Comparison of ENCODE assay signal across 11 cellular contexts in the genomic region with DNA sequence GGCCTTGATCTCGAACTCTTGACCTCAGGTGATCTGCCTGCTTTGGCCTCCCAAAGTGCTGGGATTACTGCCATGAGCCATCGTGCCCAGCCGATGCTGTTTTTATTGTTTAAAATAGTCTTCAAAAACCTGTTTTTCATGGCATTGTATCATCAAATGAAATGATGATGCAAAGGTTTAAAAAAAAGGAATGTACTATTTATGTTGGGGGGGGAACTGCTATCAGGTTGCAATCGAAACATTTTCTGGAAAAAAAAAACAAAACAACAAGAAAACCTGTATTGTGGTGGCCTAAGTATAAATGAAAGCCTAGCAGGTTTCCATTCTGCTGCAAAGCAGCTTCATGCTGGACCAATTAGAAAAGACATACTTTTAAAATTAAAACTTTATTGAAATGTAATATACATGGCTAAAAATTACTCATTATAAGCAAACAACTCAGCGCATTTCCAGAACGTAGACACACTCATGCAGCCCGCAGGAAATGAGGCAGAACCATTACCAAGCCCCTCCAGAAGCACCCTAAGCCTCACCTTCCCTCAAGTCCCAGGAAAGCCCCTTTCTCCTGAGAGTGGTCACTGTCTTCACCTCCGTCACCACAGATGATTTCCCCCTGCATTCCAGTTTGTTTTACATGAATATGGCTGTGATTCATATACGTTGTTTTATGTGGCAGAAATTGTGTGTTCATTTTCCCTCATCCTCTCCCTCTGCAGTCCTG. TPM values are rescaled to one million over a fixed set of nuclear protein-coding genes. Genes with fewer than 3 reads are reported as not detected.
DNase-seq lines count a peak whose midpoint lies in the region; ATAC-seq and TF ChIP-seq lines count a peak whose summit lies in the region.
"Had no signal": no experiment of that assay in that cellular context is flagged by ENCODE, and none has a peak within 500 bp of the region (broad histone marks: within the 10 kb centered on the region; RNA-seq: fewer than 3 reads in every experiment).

No MANE protein-coding gene starts in this region.

- no peak overlapping the region for H2BK120ac ChIP-seq in trophoblast cell (ENCODE audit: insufficient read depth, low read length, poor library complexity)

- BruUV-seq in PC-3 (replicated peaks; lab: Mats Ljungman, UMichigan), result no TSS peak

- peaks cover 6% of the 10 kb centered on the region; the same call in 1 of the 2 replicates for H3K36me3 ChIP-seq in PC-3 (ENCODE audit: low read depth, low read length)
- H3K36me3 ChIP-seq in trophoblast cell (ENCODE audit: control insufficient read depth in 1 of 2, insufficient read depth in 2 of 2, low read length in 2 of 2), result peaks cover 9 to 12% of the 10 kb centered on the region in 2 experiments
- H3K36me3 ChIP-seq in GM23248 (ENCODE audit: low read depth), result peaks cover 8% of the 10 kb centered on the region

- in situ Hi-C loops in GM23248 (cut with MboI), result loop anchor here (25.0 kb wide), 1 partner anchor 185 kb away; no protein-coding TSS in a partner anchor

- H3K27me3 ChIP-seq in PC-3 (ENCODE audit: low read length) (no peaks in the 10 kb centered on the region), trophoblast cell (ENCODE audit: insufficient read depth, low read length) (no peaks in the 10 kb centered on the region), GM23248 (replicated peaks; ENCODE audit: insufficient read depth) (no peaks in the 10 kb centered on the region)

- H3K4me1 Mint-ChIP-seq in T-helper 2 cell treated with Interferon-gamma antibody and Interleukin-4, amounts not matched to agents 5 μg/mL and 100 μg/mL, for 36 hours (ENCODE audit: low read depth), result peaks cover 27% of the 10 kb centered on the region
- peaks cover 42% of the 10 kb centered on the region for H3K4me1 Mint-ChIP-seq in endothelial cell (ENCODE audit: unreplicated experiment)

- no peak overlapping the region for H2BK5ac ChIP-seq in trophoblast cell (ENCODE audit: low read depth, low read length, poor library complexity)

- peak overlapping the region; percentile 21 for H2BK12ac ChIP-seq in trophoblast cell (ENCODE audit: low read length)

- peaks cover 14% of the 10 kb centered on the region for H3K36me3 Mint-ChIP-seq in T-helper 2 cell treated with Interferon-gamma antibody and Interleukin-4, amounts not matched to agents 5 μg/mL and 100 μg/mL, for 36 hours (ENCODE audit: low read depth)
- peaks cover 8% of the 10 kb centered on the region for H3K36me3 Mint-ChIP-seq in endothelial cell (ENCODE audit: low read depth, unreplicated experiment)

- no peak overlapping the region for H2AK5ac ChIP-seq in trophoblast cell (ENCODE audit: low read length)

- peak overlapping the region; percentile 33 for H3K18ac ChIP-seq in trophoblast cell (ENCODE audit: low read length)

- peak overlapping the region; percentile 69 for H3K27ac ChIP-seq in PC-3 (ENCODE audit: low read length)
- H3K27ac ChIP-seq in trophoblast cell (ENCODE audit: low read depth, low read length), result peak overlapping the region; percentile 62
- no peak overlapping the region for H3K27ac ChIP-seq in GM23248
- H3K27ac ChIP-seq in coronary artery, result peak overlapping the region in 1 of 2 donors; percentile 49
- H3K27ac ChIP-seq: epithelial cell of prostate had no signal

- H4K20me1 ChIP-seq in PC-3 (ENCODE audit: low read length) (no peaks in the 10 kb centered on the region), GM23248 (ENCODE audit: insufficient read depth) (peaks cover 10% of the 10 kb centered on the region; the same call in 1 of the 2 replicates)

- no peak overlapping the region for H4K12ac ChIP-seq in trophoblast cell (ENCODE audit: low read depth, low read length)

- no peaks in the 10 kb centered on the region for H3F3A ChIP-seq in PC-3 (ENCODE audit: low read length, unreplicated experiment)
- no peaks in the 10 kb centered on the region for H3F3A ChIP-seq in GM23248 (ENCODE audit: insufficient read depth)

- H4K8ac ChIP-seq in trophoblast cell (ENCODE audit: low read depth, low read length), result peak overlapping the region; percentile 54

- ATAC-seq in PC-3, result peak; percentile 83
- no peak for ATAC-seq in HG03571 (IDR thresholded peaks at IDR 0.05; ENCODE audit: unreplicated experiment)

- POLR2A ChIA-PET in PC-3 (lab: Charles Lee; ENCODE audit: unreplicated experiment), result no interaction called here

- H3K9ac ChIP-seq in PC-3 (ENCODE audit: low read length) (peak overlapping the region; percentile 21; the same call in 1 of the 2 replicates), trophoblast cell (ENCODE audit: low read length) (no peak overlapping the region), GM23248 (no peak overlapping the region)

- H3K9me3 Mint-ChIP-seq in T-helper 2 cell treated with Interferon-gamma antibody and Interleukin-4, amounts not matched to agents 5 μg/mL and 100 μg/mL, for 36 hours, result no peaks in the 10 kb centered on the region
- no peaks in the 10 kb centered on the region for H3K9me3 Mint-ChIP-seq in endothelial cell (ENCODE audit: unreplicated experiment)

- H3K9me2 ChIP-seq in PC-3 (replicated peaks; ENCODE audit: low read length) (no peaks in the 10 kb centered on the region), GM23248 (ENCODE audit: insufficient read depth) (no peaks in the 10 kb centered on the region)

- TF ChIP-seq CTCF in PC-3 (conservative IDR thresholded peaks at IDR 0.05; ENCODE audit: low read depth, low read length) (no peak), endothelial cell (IDR thresholded peaks at IDR 0.05; ENCODE audit: unreplicated experiment) (no peak), coronary artery (IDR thresholded peaks at IDR 0.05) (no peak)

- peaks cover 7% of the 10 kb centered on the region for H3K4me1 ChIP-seq in PC-3 (ENCODE audit: insufficient read depth, low read length)
- peaks cover 11 to 12% of the 10 kb centered on the region in 2 experiments for H3K4me1 ChIP-seq in trophoblast cell (ENCODE audit: control insufficient read depth in 1 of 2, insufficient read depth in 2 of 2, low read length in 2 of 2)
- H3K4me1 ChIP-seq in GM23248 (ENCODE audit: insufficient read depth), result peaks cover 13% of the 10 kb centered on the region

- H3K9me3 ChIP-seq in PC-3 (ENCODE audit: low read length) (no peaks in the 10 kb centered on the region), trophoblast cell (ENCODE audit: insufficient read depth, low read depth, low read length) (no peaks in the 10 kb centered on the region), GM23248 (ENCODE audit: low read depth) (no peaks in the 10 kb centered on the region)

- H3K27ac Mint-ChIP-seq in T-helper 2 cell treated with Interferon-gamma antibody and Interleukin-4, amounts not matched to agents 5 μg/mL and 100 μg/mL, for 36 hours, result peak overlapping the region; percentile 26
- H3K27ac Mint-ChIP-seq in endothelial cell (ENCODE audit: unreplicated experiment), result peak overlapping the region; percentile 100

- DNase-seq in T-helper 2 cell treated with Interferon-gamma antibody and Interleukin-4, amounts not matched to agents 5 μg/mL and 100 μg/mL, for 36 hours (ENCODE audit: low spot score), result no peak
- DNase-seq in T-helper 2 cell, result no peak
- peak; percentile 60 for DNase-seq in PC-3
- no peak for DNase-seq in endothelial cell (ENCODE audit: low spot score)
- peak in 1 of 2 donors; percentile 10 for DNase-seq in trophoblast cell
- no peak for DNase-seq in GM23248
- DNase-seq in coronary artery (ENCODE audit: low spot score), result no peak
- DNase-seq: DMS79, NCI-H1417 had no signal

- peak overlapping the region; percentile 15 for H4K91ac ChIP-seq in trophoblast cell (ENCODE audit: low read depth, low read length)

- H3K4ac ChIP-seq in trophoblast cell (ENCODE audit: low read depth, low read length), result no peak overlapping the region

- H3K79me1 ChIP-seq in trophoblast cell (ENCODE audit: low read length), result peaks cover 4% of the 10 kb centered on the region

- H3K23ac ChIP-seq in trophoblast cell (ENCODE audit: low read length), result no peak overlapping the region

- H3K4me3 Mint-ChIP-seq in T-helper 2 cell treated with Interferon-gamma antibody and Interleukin-4, amounts not matched to agents 5 μg/mL and 100 μg/mL, for 36 hours, result no peak overlapping the region
- peak overlapping the region; percentile 82 for H3K4me3 Mint-ChIP-seq in endothelial cell (ENCODE audit: unreplicated experiment)

- peaks cover 53% of the 10 kb centered on the region for H3K79me2 ChIP-seq in PC-3 (ENCODE audit: low read length)
- peaks cover 3% of the 10 kb centered on the region for H3K79me2 ChIP-seq in trophoblast cell (ENCODE audit: control insufficient read depth, insufficient read depth, low read length, poor library complexity)
- peaks cover 87% of the 10 kb centered on the region for H3K79me2 ChIP-seq in GM23248 (ENCODE audit: insufficient read depth)

- H3K14ac ChIP-seq in trophoblast cell (ENCODE audit: low read length), result peak overlapping the region; percentile 13

- no CpG with 5 or more reads among the region's 9 CpGs for WGBS in trophoblast cell (ENCODE audit: extremely low coverage, insufficient coverage, insufficient read length)
- WGBS in GM23248 (ENCODE audit: low coverage in 1 of 2, low lambda C conversion rate in 2 of 2, missing lambda C conversion rate in 2 of 2), 2 experiments, result 78 to 81% methylated on average over 9 of the region's 9 CpGs

- H3K27me3 Mint-ChIP-seq in T-helper 2 cell treated with Interferon-gamma antibody and Interleukin-4, amounts not matched to agents 5 μg/mL and 100 μg/mL, for 36 hours (ENCODE audit: low read depth), result no peaks in the 10 kb centered on the region
- peaks cover 3% of the 10 kb centered on the region for H3K27me3 Mint-ChIP-seq in endothelial cell (ENCODE audit: unreplicated experiment)

- H3K4me2 ChIP-seq in PC-3 (ENCODE audit: low read length) (peak overlapping the region; percentile 16), trophoblast cell (ENCODE audit: low read length) (peak overlapping the region; percentile 7), GM23248 (ENCODE audit: unreplicated experiment) (no peak overlapping the region)

- H2AFZ ChIP-seq in PC-3 (ENCODE audit: low read length) (0 out of 2 replicates have a peak overlapping the region, but pooled peaks have one; percentile 49), trophoblast cell (ENCODE audit: insufficient read depth, low read length, poor library complexity) (no peak overlapping the region), GM23248 (no peak overlapping the region)

- intact Hi-C loops in PC-3 (cut with micrococcal nuclease), result no loop called here

- CTCF ChIA-PET in PC-3 (lab: Charles Lee), result no interaction called here

- H3K4me3 ChIP-seq in PC-3 (ENCODE audit: low read length), result no peak overlapping the region
- no peak overlapping the region for H3K4me3 ChIP-seq in trophoblast cell (ENCODE audit: low read depth, low read length)
- H3K4me3 ChIP-seq in GM23248, result no peak overlapping the region
- H3K4me3 ChIP-seq in coronary artery, result no peak overlapping the region

RNA-seq across cellular contexts. Expression of a gene that starts 19.0 kb away (rescaled TPM):
- 11.4 and 15.4 TPM in 2 replicates for total RNA-seq in PC-3 (2014; rRNA removed)
- 63.5 TPM for total RNA-seq in endothelial cell (ENCODE audit: unreplicated experiment)
- polyA plus RNA-seq in trophoblast cell (2013), result 32.0 and 32.1 TPM in 2 replicates
- total RNA-seq in GM23248 (2014; rRNA removed; shearing (Covaris generic)), result 18.9 and 22.9 TPM in 2 replicates
- 8.0 and 8.5 TPM in 2 replicates for polyA plus RNA-seq in GM23248 (2016; fragmentation: Nextera tagmentation; extraction: Ambion mirVana)

RNA-seq across cellular contexts. Expression of a gene that starts 29.7 kb away (rescaled TPM):
- total RNA-seq in PC-3 (2014; rRNA removed), result 30.8 and 39.6 TPM in 2 replicates
- total RNA-seq in endothelial cell (ENCODE audit: unreplicated experiment), result 119 TPM
- 42.7 and 44.8 TPM in 2 replicates for polyA plus RNA-seq in trophoblast cell (2013)
- total RNA-seq in GM23248 (2014; rRNA removed; shearing (Covaris generic)), result 18.8 and 22.6 TPM in 2 replicates
- polyA plus RNA-seq in GM23248 (2016; fragmentation: Nextera tagmentation; extraction: Ambion mirVana), result 17.8 TPM in 2 replicates
